ENCODE assay signal across 1 cellular context in the genomic region with DNA sequence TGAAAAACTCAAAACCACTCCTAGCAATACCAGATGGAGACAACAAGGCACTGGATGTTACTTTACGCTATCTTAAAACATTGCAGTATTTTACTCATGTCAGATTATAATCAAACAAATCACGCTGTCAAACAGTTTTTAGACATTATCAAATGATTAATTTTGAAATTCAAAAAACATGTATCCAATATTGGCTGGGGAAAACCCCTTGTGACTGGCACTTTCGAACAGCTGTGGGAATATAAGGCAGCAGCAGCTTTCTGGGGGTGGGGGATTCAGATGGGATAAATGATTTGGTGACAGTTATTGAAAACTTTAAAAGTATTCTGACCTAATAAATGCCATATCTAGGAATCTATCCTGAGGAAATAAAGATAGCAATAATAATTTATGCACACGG.
TF ChIP-seq lines count a peak whose summit lies in the region.

No MANE protein-coding gene starts in this region.

TF ChIP-seq in K562, 482 proteins besides CTCF, POLR2A, EP300 and RAD21 (continued from another document):
- TF ChIP-seq, protein P1, sequence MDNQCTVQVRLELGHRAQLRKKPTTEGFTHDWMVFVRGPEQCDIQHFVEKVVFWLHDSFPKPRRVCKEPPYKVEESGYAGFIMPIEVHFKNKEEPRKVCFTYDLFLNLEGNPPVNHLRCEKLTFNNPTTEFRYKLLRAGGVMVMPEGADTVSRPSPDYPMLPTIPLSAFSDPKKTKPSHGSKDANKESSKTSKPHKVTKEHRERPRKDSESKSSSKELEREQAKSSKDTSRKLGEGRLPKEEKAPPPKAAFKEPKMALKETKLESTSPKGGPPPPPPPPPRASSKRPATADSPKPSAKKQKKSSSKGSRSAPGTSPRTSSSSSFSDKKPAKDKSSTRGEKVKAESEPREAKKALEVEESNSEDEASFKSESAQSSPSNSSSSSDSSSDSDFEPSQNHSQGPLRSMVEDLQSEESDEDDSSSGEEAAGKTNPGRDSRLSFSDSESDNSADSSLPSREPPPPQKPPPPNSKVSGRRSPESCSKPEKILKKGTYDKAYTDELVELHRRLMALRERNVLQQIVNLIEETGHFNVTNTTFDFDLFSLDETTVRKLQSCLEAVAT (IDR thresholded peaks at IDR 0.05): no peak
- TF ChIP-seq, protein P2, sequence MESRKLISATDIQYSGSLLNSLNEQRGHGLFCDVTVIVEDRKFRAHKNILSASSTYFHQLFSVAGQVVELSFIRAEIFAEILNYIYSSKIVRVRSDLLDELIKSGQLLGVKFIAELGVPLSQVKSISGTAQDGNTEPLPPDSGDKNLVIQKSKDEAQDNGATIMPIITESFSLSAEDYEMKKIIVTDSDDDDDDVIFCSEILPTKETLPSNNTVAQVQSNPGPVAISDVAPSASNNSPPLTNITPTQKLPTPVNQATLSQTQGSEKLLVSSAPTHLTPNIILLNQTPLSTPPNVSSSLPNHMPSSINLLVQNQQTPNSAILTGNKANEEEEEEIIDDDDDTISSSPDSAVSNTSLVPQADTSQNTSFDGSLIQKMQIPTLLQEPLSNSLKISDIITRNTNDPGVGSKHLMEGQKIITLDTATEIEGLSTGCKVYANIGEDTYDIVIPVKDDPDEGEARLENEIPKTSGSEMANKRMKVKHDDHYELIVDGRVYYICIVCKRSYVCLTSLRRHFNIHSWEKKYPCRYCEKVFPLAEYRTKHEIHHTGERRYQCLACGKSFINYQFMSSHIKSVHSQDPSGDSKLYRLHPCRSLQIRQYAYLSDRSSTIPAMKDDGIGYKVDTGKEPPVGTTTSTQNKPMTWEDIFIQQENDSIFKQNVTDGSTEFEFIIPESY (CRISPR knock-in tag; IDR thresholded peaks at IDR 0.05): no peak
- TF ChIP-seq, protein P3, sequence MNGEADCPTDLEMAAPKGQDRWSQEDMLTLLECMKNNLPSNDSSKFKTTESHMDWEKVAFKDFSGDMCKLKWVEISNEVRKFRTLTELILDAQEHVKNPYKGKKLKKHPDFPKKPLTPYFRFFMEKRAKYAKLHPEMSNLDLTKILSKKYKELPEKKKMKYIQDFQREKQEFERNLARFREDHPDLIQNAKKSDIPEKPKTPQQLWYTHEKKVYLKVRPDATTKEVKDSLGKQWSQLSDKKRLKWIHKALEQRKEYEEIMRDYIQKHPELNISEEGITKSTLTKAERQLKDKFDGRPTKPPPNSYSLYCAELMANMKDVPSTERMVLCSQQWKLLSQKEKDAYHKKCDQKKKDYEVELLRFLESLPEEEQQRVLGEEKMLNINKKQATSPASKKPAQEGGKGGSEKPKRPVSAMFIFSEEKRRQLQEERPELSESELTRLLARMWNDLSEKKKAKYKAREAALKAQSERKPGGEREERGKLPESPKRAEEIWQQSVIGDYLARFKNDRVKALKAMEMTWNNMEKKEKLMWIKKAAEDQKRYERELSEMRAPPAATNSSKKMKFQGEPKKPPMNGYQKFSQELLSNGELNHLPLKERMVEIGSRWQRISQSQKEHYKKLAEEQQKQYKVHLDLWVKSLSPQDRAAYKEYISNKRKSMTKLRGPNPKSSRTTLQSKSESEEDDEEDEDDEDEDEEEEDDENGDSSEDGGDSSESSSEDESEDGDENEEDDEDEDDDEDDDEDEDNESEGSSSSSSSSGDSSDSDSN (IDR thresholded peaks at IDR 0.05; ENCODE audit: borderline replicate concordance in 1 of 2, low read depth in 2 of 2, low read length in 2 of 2): no peak
- TF ChIP-seq RB1 (IDR thresholded peaks at IDR 0.05; ENCODE audit: low read depth) (no peak), ZNF764 (CRISPR knock-in tag; IDR thresholded peaks at IDR 0.05; ENCODE audit: low read depth) (no peak), SMARCA5 (IDR thresholded peaks at IDR 0.05) (no peak), ZNF143 (CRISPR knock-in tag; IDR thresholded peaks at IDR 0.05) (no peak), ZNF224 (CRISPR knock-in tag; IDR thresholded peaks at IDR 0.05) (no peak), ATF1 (CRISPR knock-in tag; IDR thresholded peaks at IDR 0.05) (no peak), ATF1 (tag; IDR thresholded peaks at IDR 0.05) (no peak), MTF1 (CRISPR knock-in tag; IDR thresholded peaks at IDR 0.05; ENCODE audit: borderline replicate concordance) (no peak), RFX1 (IDR thresholded peaks at IDR 0.05) (no peak), XRCC5 (IDR thresholded peaks at IDR 0.05; ENCODE audit: low read depth, low read length) (no peak), FOXM1 (IDR thresholded peaks at IDR 0.05; ENCODE audit: low read depth) (no peak), FOXM1 (CRISPR knock-in tag; IDR thresholded peaks at IDR 0.05; ENCODE audit: low read depth) (no peak)
- TF ChIP-seq, protein P4, sequence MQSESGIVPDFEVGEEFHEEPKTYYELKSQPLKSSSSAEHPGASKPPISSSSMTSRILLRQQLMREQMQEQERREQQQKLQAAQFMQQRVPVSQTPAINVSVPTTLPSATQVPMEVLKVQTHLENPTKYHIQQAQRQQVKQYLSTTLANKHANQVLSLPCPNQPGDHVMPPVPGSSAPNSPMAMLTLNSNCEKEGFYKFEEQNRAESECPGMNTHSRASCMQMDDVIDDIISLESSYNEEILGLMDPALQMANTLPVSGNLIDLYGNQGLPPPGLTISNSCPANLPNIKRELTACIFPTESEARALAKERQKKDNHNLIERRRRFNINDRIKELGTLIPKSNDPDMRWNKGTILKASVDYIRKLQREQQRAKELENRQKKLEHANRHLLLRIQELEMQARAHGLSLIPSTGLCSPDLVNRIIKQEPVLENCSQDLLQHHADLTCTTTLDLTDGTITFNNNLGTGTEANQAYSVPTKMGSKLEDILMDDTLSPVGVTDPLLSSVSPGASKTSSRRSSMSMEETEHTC (IDR thresholded peaks at IDR 0.05): no peak
- TF ChIP-seq, protein P5, sequence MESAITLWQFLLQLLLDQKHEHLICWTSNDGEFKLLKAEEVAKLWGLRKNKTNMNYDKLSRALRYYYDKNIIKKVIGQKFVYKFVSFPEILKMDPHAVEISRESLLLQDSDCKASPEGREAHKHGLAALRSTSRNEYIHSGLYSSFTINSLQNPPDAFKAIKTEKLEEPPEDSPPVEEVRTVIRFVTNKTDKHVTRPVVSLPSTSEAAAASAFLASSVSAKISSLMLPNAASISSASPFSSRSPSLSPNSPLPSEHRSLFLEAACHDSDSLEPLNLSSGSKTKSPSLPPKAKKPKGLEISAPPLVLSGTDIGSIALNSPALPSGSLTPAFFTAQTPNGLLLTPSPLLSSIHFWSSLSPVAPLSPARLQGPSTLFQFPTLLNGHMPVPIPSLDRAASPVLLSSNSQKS (CRISPR knock-in tag; IDR thresholded peaks at IDR 0.05): no peak
- TF ChIP-seq, protein P6, sequence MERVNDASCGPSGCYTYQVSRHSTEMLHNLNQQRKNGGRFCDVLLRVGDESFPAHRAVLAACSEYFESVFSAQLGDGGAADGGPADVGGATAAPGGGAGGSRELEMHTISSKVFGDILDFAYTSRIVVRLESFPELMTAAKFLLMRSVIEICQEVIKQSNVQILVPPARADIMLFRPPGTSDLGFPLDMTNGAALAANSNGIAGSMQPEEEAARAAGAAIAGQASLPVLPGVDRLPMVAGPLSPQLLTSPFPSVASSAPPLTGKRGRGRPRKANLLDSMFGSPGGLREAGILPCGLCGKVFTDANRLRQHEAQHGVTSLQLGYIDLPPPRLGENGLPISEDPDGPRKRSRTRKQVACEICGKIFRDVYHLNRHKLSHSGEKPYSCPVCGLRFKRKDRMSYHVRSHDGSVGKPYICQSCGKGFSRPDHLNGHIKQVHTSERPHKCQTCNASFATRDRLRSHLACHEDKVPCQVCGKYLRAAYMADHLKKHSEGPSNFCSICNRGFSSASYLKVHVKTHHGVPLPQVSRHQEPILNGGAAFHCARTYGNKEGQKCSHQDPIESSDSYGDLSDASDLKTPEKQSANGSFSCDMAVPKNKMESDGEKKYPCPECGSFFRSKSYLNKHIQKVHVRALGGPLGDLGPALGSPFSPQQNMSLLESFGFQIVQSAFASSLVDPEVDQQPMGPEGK (CRISPR knock-in tag; IDR thresholded peaks at IDR 0.05; ENCODE audit: borderline replicate concordance): no peak
